ENCODE assay signal across 21 cellular contexts in genomic region chr12:38961683-38962082, GRCh38. TPM values are rescaled to one million over a fixed set of nuclear protein-coding genes. Genes with fewer than 3 reads are reported as not detected.
"Had no signal": no experiment of that assay in that cellular context is flagged by ENCODE, and none has a peak within 500 bp of the region (broad histone marks: within the 10 kb centered on the region; RNA-seq: fewer than 3 reads in every experiment).

No MANE protein-coding gene starts in this region.

- H3K27me3 ChIP-seq: MG63 had no signal

- H3K27ac ChIP-seq: RWPE1 had no signal

- H3K9me3 ChIP-seq: MG63 had no signal

- H3K4me3 ChIP-seq: MG63 had no signal

- H3K36me3 ChIP-seq: MG63 had no signal

- ATAC-seq: HepG2, Panc1, PC-3 had no signal

- DNase-seq: IMR-90, Karpas-422, KG1, MG63, NCI-H1092, NCI-H1105 treated with DMSO at 0.1 percent for 48 hours, NCI-H1417 treated with DMSO at 0.1 percent for 48 hours, NCI-H146, NCI-H1694 treated with DMSO at 0.1 percent for 48 hours, NCI-H1930, NCI-H2081, NCI-H2107, NCI-H2227 treated with DMSO at 0.1 percent for 48 hours, NCI-H526 treated with DMSO at 0.1 percent for 48 hours, NCI-H748 treated with DMSO at 0.1 percent for 48 hours, PC-3, SHP77 had no signal

RNA-seq across cellular contexts. Expression of gene CPNE8, which starts 56.3 kb away (rescaled TPM):
- total RNA-seq: IMR-90, OCI-LY7 had no signal
